8 cellular contexts compared by ENCODE assay signal in genomic region chr16:30609928-30610839, GRCh38. TPM values are rescaled to one million over a fixed set of nuclear protein-coding genes. Genes with fewer than 3 reads are reported as not detected.
A peak's percentile ranks its signal among the peaks of the same experiment; 100 is the strongest.
DNase-seq lines count a peak whose midpoint lies in the region; ATAC-seq and TF ChIP-seq lines count a peak whose summit lies in the region.

TSS of gene ZNF689 (minus strand) at chr16:30610389. CDS start at chr16:30610041, 348 bp downstream.

- H3K36me3 Mint-ChIP-seq in GM23338 (ENCODE audit: low read depth) = peaks cover 33% of the 10 kb centered on the region
- peaks cover 44% of the 10 kb centered on the region for H3K36me3 Mint-ChIP-seq in activated T-helper 17 cell treated with anti-CD3 and anti-CD28 coated beads, Interleukin-2, amount 50 U/mL, for 72 hours (ENCODE audit: low read depth)
- peaks cover 0 to 26% (median 6%) of the 10 kb centered on the region in 3 donors for H3K36me3 Mint-ChIP-seq in naive thymus-derived CD8-positive, alpha-beta T cell

- H3K27me3 ChIP-seq in DOHH2 (ENCODE audit: control insufficient read depth, low read length) (no peaks in the 10 kb centered on the region), GM23338 (ENCODE audit: insufficient read depth) (no peaks in the 10 kb centered on the region)

- peak; percentile 99 for DNase-seq in GM23338 (ENCODE audit: low spot score)
- DNase-seq in LNCaP clone FGC (ENCODE audit: low read depth) = peak; percentile 96
- peak; percentile 99 for DNase-seq in RWPE1 (ENCODE audit: low spot score)
- DNase-seq in fibroblast of mammary gland (ENCODE audit: low read depth) = peak; percentile 97
- peak; percentile 77 to 99 (median 94) for DNase-seq in naive thymus-derived CD8-positive, alpha-beta T cell
- peak; percentile 90 to 96 (median 93) for DNase-seq in stimulated activated naive CD4-positive, alpha-beta T cell (lab: John Stamatoyannopoulos, UW)

- H3K9me2 ChIP-seq in DOHH2 (replicated peaks; ENCODE audit: control insufficient read depth, low read length) (no peaks in the 10 kb centered on the region), GM23338 (ENCODE audit: insufficient read depth) (no peaks in the 10 kb centered on the region)

- POLR2A ChIA-PET in RWPE1 (lab: Yijun Ruan, JAX; ENCODE audit: low non-redundant PET) = interaction anchor here (0.6 kb wide), 3 partner anchors 29 to 218 kb away, joined by 3 read pairs; no protein-coding TSS in a partner anchor
- POLR2A ChIA-PET in naive thymus-derived CD8-positive, alpha-beta T cell (lab: Charles Lee) = interaction anchor here (0.6 to 3.1 kb wide), 20 partner anchors 10 to 521 kb away, joined by 3 to 21 read pairs (median 5); partner anchors contain the start of genes FBRS, PRR14, SEPHS2 and ZNF688

- H3F3A ChIP-seq in DOHH2 (ENCODE audit: control insufficient read depth, insufficient read depth) (peaks cover 7% of the 10 kb centered on the region; the same call in 1 of the 2 replicates), GM23338 (replicated peaks; ENCODE audit: low read depth) (0 out of 2 replicates have a peak, but pooled peaks cover 8% of the 10 kb centered on the region)

- H3K4me2 ChIP-seq in DOHH2 (ENCODE audit: low read length) (peak within 1 kb of the TSS; percentile 86), GM23338 (peak within 1 kb of the TSS; percentile 75)

- H3K79me2 ChIP-seq in DOHH2 (ENCODE audit: control insufficient read depth, low read length) (peaks cover 27% of the 10 kb centered on the region), GM23338 (replicated peaks; ENCODE audit: insufficient read depth) (0 out of 2 replicates have a peak, but pooled peaks cover 15% of the 10 kb centered on the region)

- peak within 1 kb of the TSS; percentile 72 for H3K27ac ChIP-seq in DOHH2 (ENCODE audit: low read depth, low read length)
- H3K27ac ChIP-seq in GM23338 (ENCODE audit: low read depth) = peak within 1 kb of the TSS; percentile 84
- H3K27ac ChIP-seq in RWPE1 = peak within 1 kb of the TSS; percentile 84

- peak; percentile 92 for ATAC-seq in GM23338
- peak; percentile 95 for ATAC-seq in activated T-helper 17 cell treated with anti-CD3 and anti-CD28 coated beads, Interleukin-2, amount 50 U/mL, for 72 hours (replicated peaks)
- peak; percentile 92 to 93 for ATAC-seq in naive thymus-derived CD8-positive, alpha-beta T cell

- H3K4me1 ChIP-seq in DOHH2 (ENCODE audit: control insufficient read depth, low read length) (peaks cover 35% of the 10 kb centered on the region), GM23338 (ENCODE audit: insufficient read depth) (0 out of 2 replicates have a peak, but pooled peaks cover 6% of the 10 kb centered on the region)

- H3K9me3 ChIP-seq in DOHH2 (ENCODE audit: control insufficient read depth, insufficient read depth, low read length) = no peaks in the 10 kb centered on the region

- TF ChIP-seq CTCF in DOHH2 (IDR thresholded peaks at IDR 0.05; ENCODE audit: low read depth, low read length, poor library complexity, severe bottlenecking) (peak; percentile 24), GM23338 (conservative IDR thresholded peaks at IDR 0.05; ENCODE audit: low read depth in 2 of 2) (no peak), LNCaP clone FGC (IDR thresholded peaks at IDR 0.05; ENCODE audit: control insufficient read depth, extremely low read depth, insufficient read depth) (0 out of 2 replicates have a peak, but pooled peaks have one; percentile 10), RWPE1 (conservative IDR thresholded peaks at IDR 0.05; ENCODE audit: low read depth) (no peak), fibroblast of mammary gland (conservative IDR thresholded peaks at IDR 0.05; ENCODE audit: control insufficient read depth, insufficient read depth, low read depth, low read length) (no peak)

- H3K4me3 ChIP-seq in DOHH2 (ENCODE audit: low read length) (peak within 1 kb of the TSS; percentile 90), GM23338 (peak within 1 kb of the TSS; percentile 69), LNCaP clone FGC (ENCODE audit: low read depth, low read length) (peak within 1 kb of the TSS; percentile 83), fibroblast of mammary gland (ENCODE audit: control insufficient read depth, low read depth, low read length) (peak within 1 kb of the TSS; percentile 96)

- CTCF ChIA-PET in RWPE1 (lab: Yijun Ruan, JAX) = interaction anchor here (0.6 to 1.4 kb wide), 2 partner anchors 21 to 66 kb away, joined by 3 read pairs; no protein-coding TSS in a partner anchor

- peaks cover 37% of the 10 kb centered on the region for H3K36me3 ChIP-seq in DOHH2 (ENCODE audit: control insufficient read depth, low read length)
- 0 out of 2 replicates have a peak, but pooled peaks cover 16% of the 10 kb centered on the region for H3K36me3 ChIP-seq in GM23338 (ENCODE audit: insufficient read depth)

- H3K4me3 Mint-ChIP-seq in GM23338 = peak within 1 kb of the TSS; percentile 87
- H3K4me3 Mint-ChIP-seq in activated T-helper 17 cell treated with anti-CD3 and anti-CD28 coated beads, Interleukin-2, amount 50 U/mL, for 72 hours = peak within 1 kb of the TSS; percentile 86
- H3K4me3 Mint-ChIP-seq in naive thymus-derived CD8-positive, alpha-beta T cell = peak within 1 kb of the TSS; percentile 87 to 97 (median 94)

- H3K27ac Mint-ChIP-seq in GM23338 = peak within 1 kb of the TSS; percentile 96
- peak within 1 kb of the TSS; percentile 94 for H3K27ac Mint-ChIP-seq in activated T-helper 17 cell treated with anti-CD3 and anti-CD28 coated beads, Interleukin-2, amount 50 U/mL, for 72 hours
- H3K27ac Mint-ChIP-seq in naive thymus-derived CD8-positive, alpha-beta T cell = peak within 1 kb of the TSS; percentile 94 to 99 (median 97)

- H3K4me1 Mint-ChIP-seq in GM23338 = peaks cover 3% of the 10 kb centered on the region; the same call in 2 of the 3 replicates
- H3K4me1 Mint-ChIP-seq in activated T-helper 17 cell treated with anti-CD3 and anti-CD28 coated beads, Interleukin-2, amount 50 U/mL, for 72 hours = no peaks in the 10 kb centered on the region
- H3K4me1 Mint-ChIP-seq in naive thymus-derived CD8-positive, alpha-beta T cell = peaks cover 5 to 30% (median 27%) of the 10 kb centered on the region in 4 donors

- peaks cover 9% of the 10 kb centered on the region for H3K27me3 Mint-ChIP-seq in GM23338 (ENCODE audit: insufficient read depth, low read depth, poor library complexity)
- no peaks in the 10 kb centered on the region for H3K27me3 Mint-ChIP-seq in activated T-helper 17 cell treated with anti-CD3 and anti-CD28 coated beads, Interleukin-2, amount 50 U/mL, for 72 hours
- peaks cover 0 to 1% (median 0%) of the 10 kb centered on the region in 5 donors for H3K27me3 Mint-ChIP-seq in naive thymus-derived CD8-positive, alpha-beta T cell

- H4K20me1 ChIP-seq in DOHH2 (ENCODE audit: control insufficient read depth, insufficient read depth, low read depth, low read length) = no peaks in the 10 kb centered on the region
- H4K20me1 ChIP-seq in GM23338 (replicated peaks; ENCODE audit: insufficient read depth) = peaks cover 7% of the 10 kb centered on the region; the same call in 1 of the 2 replicates

- peak within 1 kb of the TSS; percentile 78 for H2AFZ ChIP-seq in GM23338

- H3K9me3 Mint-ChIP-seq in GM23338 = no peaks in the 10 kb centered on the region
- no peaks in the 10 kb centered on the region for H3K9me3 Mint-ChIP-seq in activated T-helper 17 cell treated with anti-CD3 and anti-CD28 coated beads, Interleukin-2, amount 50 U/mL, for 72 hours
- no peaks in the 10 kb centered on the region for H3K9me3 Mint-ChIP-seq in naive thymus-derived CD8-positive, alpha-beta T cell

TF ChIP-seq in GM23338, 12 proteins besides CTCF, POLR2A, EP300 and RAD21 (continues in another document):
- TF ChIP-seq NANOG (IDR thresholded peaks at IDR 0.05; ENCODE audit: borderline replicate concordance) (no peak), ZNF331 (CRISPR knock-in tag; IDR thresholded peaks at IDR 0.05; ENCODE audit: low read depth) (no peak), CREB1 (CRISPR knock-in tag; IDR thresholded peaks at IDR 0.05; ENCODE audit: low read depth) (peak; percentile 74), ETS1 (IDR thresholded peaks at IDR 0.05) (peak; percentile 93), EZH2phosphoT487 (IDR thresholded peaks at IDR 0.05; ENCODE audit: unreplicated experiment) (no peak), POLR2AphosphoS5 (IDR thresholded peaks at IDR 0.05; ENCODE audit: low read depth) (peak; percentile 26), STAT1 (IDR thresholded peaks at IDR 0.05; ENCODE audit: unreplicated experiment) (no peak)

RNA-seq across cellular contexts. Expression of gene ZNF689, which starts in this region (rescaled TPM):
- total RNA-seq in GM23338 (2014; rRNA removed; shearing (Covaris generic)) = 13.4 and 16.7 TPM in 2 replicates
- polyA plus RNA-seq in GM23338 (2016; fragmentation: Nextera tagmentation; extraction: Ambion mirVana) = 5.3 and 5.9 TPM in 2 replicates
- total RNA-seq in activated T-helper 17 cell treated with anti-CD3 and anti-CD28 coated beads, Interleukin-2, amount 50 U/mL, for 72 hours = 10 to 100 TPM in 1 of 2 donors, 1 to 10 TPM in 1; 5.9 to 12.1 TPM
- 10 to 100 TPM; 10.8 to 13.7 TPM for total RNA-seq in naive thymus-derived CD8-positive, alpha-beta T cell
- polyA plus RNA-seq in naive thymus-derived CD8-positive, alpha-beta T cell = 10 to 100 TPM in 2 of 3 donors, 1 to 10 TPM in 1; 7.7 to 12.5 (median 11.0) TPM

Comparison
In these comparisons a context has a peak if more than half of its experiments do, and no peak if none do; other contexts are left out.
1. Peak in every context shown above with its lines: DNase-seq, ATAC-seq, H3K4me3 ChIP-seq and H3K27ac ChIP-seq.
2. CTCF ChIP-seq: peak in DOHH2 (single experiment) and LNCaP clone FGC (single experiment); none in GM23338 (0 of 2), RWPE1 (single experiment) and fibroblast of mammary gland (single experiment).